Comparison of ENCODE assay signal across 8 cellular contexts in genomic region chr17:47970725-47971511, GRCh38. TPM values are rescaled to one million over a fixed set of nuclear protein-coding genes. Genes with fewer than 3 reads are reported as not detected.
DNase-seq lines count a peak whose midpoint lies in the region; ATAC-seq and TF ChIP-seq lines count a peak whose summit lies in the region.

A gene with protein sequence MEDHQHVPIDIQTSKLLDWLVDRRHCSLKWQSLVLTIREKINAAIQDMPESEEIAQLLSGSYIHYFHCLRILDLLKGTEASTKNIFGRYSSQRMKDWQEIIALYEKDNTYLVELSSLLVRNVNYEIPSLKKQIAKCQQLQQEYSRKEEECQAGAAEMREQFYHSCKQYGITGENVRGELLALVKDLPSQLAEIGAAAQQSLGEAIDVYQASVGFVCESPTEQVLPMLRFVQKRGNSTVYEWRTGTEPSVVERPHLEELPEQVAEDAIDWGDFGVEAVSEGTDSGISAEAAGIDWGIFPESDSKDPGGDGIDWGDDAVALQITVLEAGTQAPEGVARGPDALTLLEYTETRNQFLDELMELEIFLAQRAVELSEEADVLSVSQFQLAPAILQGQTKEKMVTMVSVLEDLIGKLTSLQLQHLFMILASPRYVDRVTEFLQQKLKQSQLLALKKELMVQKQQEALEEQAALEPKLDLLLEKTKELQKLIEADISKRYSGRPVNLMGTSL (plus strand): TSS chr17:47971113. CDS start chr17:47971147, 34 bp downstream.

- H3K9me3 ChIP-seq in thoracic aorta, result no peaks in the 10 kb centered on the region

- H3K36me3 ChIP-seq in thoracic aorta, result peaks cover 22% of the 10 kb centered on the region

- peak within 1 kb of the TSS; percentile 62 to 79 for H3K27ac ChIP-seq in thoracic aorta

- peak within 1 kb of the TSS; percentile 78 for H3K4me3 ChIP-seq in GM08714 (ENCODE audit: low read length)
- peak within 1 kb of the TSS; percentile 93 for H3K4me3 ChIP-seq in thoracic aorta

- H3K9me3 Mint-ChIP-seq in activated naive CD4-positive, alpha-beta T cell treated with anti-CD3 and anti-CD28 coated beads, Interleukin-2, amount 50 U/mL, for 72 hours, result no peaks in the 10 kb centered on the region

- peaks cover 7 to 18% of the 10 kb centered on the region in 2 donors for H3K36me3 Mint-ChIP-seq in activated naive CD4-positive, alpha-beta T cell treated with anti-CD3 and anti-CD28 coated beads, Interleukin-2, amount 50 U/mL, for 72 hours

- no peaks in the 10 kb centered on the region for H3K27me3 ChIP-seq in thoracic aorta (replicated peaks; ENCODE audit: insufficient read depth)

- H3K27ac Mint-ChIP-seq in activated naive CD4-positive, alpha-beta T cell treated with anti-CD3 and anti-CD28 coated beads, Interleukin-2, amount 50 U/mL, for 72 hours, result peak within 1 kb of the TSS; percentile 94 to 98

- peaks cover 6 to 13% of the 10 kb centered on the region in 2 donors for H3K4me1 ChIP-seq in thoracic aorta (ENCODE audit: control insufficient read depth in 1 of 2, low read depth in 2 of 2)

- DNase-seq in NCI-H1048 (lab: John Stamatoyannopoulos, UW) (peak; percentile 99), glomerular endothelial cell (ENCODE audit: extremely low read depth, low read depth, low spot score) (peak; percentile 91), omental fat pad (ENCODE audit: low spot score) (peak; percentile 98), thoracic aorta (ENCODE audit: low spot score) (peak; percentile 100)
- DNase-seq in activated naive CD4-positive, alpha-beta T cell treated with anti-CD3 and anti-CD28 coated beads, Interleukin-2, amount 50 U/mL, for 72 hours (ENCODE audit: low spot score in 2 of 2), result peak; percentile 100

- ATAC-seq in HG02571 (IDR thresholded peaks at IDR 0.05; ENCODE audit: unreplicated experiment) (peak; percentile 95), SK-N-SH treated with all-trans-retinoic acid at 6 μM for 48 hours (peak; percentile 99), omental fat pad (ENCODE audit: low FRiP score) (peak; percentile 95), thoracic aorta (ENCODE audit: insufficient number of reproducible peaks, low FRiP score, low read depth) (peak; percentile 97)
- ATAC-seq in activated naive CD4-positive, alpha-beta T cell treated with anti-CD3 and anti-CD28 coated beads, Interleukin-2, amount 50 U/mL, for 72 hours, result peak; percentile 96 to 99

- TF ChIP-seq CTCF in omental fat pad (IDR thresholded peaks at IDR 0.05) (peak in 2 of 3 donors; percentile 44 to 59), thoracic aorta (IDR thresholded peaks at IDR 0.05) (peak; percentile 87)

TF ChIP-seq in SK-N-SH treated with all-trans-retinoic acid at 6 μM for 48 hours, 23 proteins besides CTCF, POLR2A, EP300 and RAD21:
- TF ChIP-seq CSRNP3 (CRISPR knock-in tag; IDR thresholded peaks at IDR 0.05), result peak; percentile 67; the same call in 1 of the 2 replicates
- TF ChIP-seq BACH2 (CRISPR knock-in tag; IDR thresholded peaks at IDR 0.05; ENCODE audit: borderline replicate concordance), result peak; percentile 68; the same call in 1 of the 2 replicates
- TF ChIP-seq CREB5 (CRISPR knock-in tag; IDR thresholded peaks at IDR 0.05; ENCODE audit: low read depth), result no peak
- 0 out of 2 replicates have a peak, but pooled peaks have one; percentile 70 for TF ChIP-seq GLIS3 (CRISPR knock-in tag; IDR thresholded peaks at IDR 0.05)
- no peak for TF ChIP-seq ZFP30 (CRISPR knock-in tag; IDR thresholded peaks at IDR 0.05)
- TF ChIP-seq, protein P1, sequence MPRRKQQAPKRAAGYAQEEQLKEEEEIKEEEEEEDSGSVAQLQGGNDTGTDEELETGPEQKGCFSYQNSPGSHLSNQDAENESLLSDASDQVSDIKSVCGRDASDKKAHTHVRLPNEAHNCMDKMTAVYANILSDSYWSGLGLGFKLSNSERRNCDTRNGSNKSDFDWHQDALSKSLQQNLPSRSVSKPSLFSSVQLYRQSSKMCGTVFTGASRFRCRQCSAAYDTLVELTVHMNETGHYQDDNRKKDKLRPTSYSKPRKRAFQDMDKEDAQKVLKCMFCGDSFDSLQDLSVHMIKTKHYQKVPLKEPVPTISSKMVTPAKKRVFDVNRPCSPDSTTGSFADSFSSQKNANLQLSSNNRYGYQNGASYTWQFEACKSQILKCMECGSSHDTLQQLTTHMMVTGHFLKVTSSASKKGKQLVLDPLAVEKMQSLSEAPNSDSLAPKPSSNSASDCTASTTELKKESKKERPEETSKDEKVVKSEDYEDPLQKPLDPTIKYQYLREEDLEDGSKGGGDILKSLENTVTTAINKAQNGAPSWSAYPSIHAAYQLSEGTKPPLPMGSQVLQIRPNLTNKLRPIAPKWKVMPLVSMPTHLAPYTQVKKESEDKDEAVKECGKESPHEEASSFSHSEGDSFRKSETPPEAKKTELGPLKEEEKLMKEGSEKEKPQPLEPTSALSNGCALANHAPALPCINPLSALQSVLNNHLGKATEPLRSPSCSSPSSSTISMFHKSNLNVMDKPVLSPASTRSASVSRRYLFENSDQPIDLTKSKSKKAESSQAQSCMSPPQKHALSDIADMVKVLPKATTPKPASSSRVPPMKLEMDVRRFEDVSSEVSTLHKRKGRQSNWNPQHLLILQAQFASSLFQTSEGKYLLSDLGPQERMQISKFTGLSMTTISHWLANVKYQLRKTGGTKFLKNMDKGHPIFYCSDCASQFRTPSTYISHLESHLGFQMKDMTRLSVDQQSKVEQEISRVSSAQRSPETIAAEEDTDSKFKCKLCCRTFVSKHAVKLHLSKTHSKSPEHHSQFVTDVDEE (CRISPR knock-in tag; IDR thresholded peaks at IDR 0.05), result peak; percentile 78
- TF ChIP-seq ISL1 (CRISPR knock-in tag; IDR thresholded peaks at IDR 0.05), result no peak
- TF ChIP-seq SNAI2 (CRISPR knock-in tag; IDR thresholded peaks at IDR 0.05), result peak; percentile 41; the same call in 1 of the 2 replicates
- TF ChIP-seq ZC3H10 (CRISPR knock-in tag; IDR thresholded peaks at IDR 0.05), result no peak
- TF ChIP-seq ZFP3 (CRISPR knock-in tag; IDR thresholded peaks at IDR 0.05), result peak; percentile 85
- no peak for TF ChIP-seq PPARA (CRISPR knock-in tag; IDR thresholded peaks at IDR 0.05; ENCODE audit: borderline replicate concordance)
- no peak for TF ChIP-seq RARB (CRISPR knock-in tag; IDR thresholded peaks at IDR 0.05)
- TF ChIP-seq, protein P2, sequence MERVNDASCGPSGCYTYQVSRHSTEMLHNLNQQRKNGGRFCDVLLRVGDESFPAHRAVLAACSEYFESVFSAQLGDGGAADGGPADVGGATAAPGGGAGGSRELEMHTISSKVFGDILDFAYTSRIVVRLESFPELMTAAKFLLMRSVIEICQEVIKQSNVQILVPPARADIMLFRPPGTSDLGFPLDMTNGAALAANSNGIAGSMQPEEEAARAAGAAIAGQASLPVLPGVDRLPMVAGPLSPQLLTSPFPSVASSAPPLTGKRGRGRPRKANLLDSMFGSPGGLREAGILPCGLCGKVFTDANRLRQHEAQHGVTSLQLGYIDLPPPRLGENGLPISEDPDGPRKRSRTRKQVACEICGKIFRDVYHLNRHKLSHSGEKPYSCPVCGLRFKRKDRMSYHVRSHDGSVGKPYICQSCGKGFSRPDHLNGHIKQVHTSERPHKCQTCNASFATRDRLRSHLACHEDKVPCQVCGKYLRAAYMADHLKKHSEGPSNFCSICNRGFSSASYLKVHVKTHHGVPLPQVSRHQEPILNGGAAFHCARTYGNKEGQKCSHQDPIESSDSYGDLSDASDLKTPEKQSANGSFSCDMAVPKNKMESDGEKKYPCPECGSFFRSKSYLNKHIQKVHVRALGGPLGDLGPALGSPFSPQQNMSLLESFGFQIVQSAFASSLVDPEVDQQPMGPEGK (CRISPR knock-in tag; IDR thresholded peaks at IDR 0.05; ENCODE audit: borderline replicate concordance), result 0 out of 2 replicates have a peak, but pooled peaks have one; percentile 50
- TF ChIP-seq ZNF8 (CRISPR knock-in tag; IDR thresholded peaks at IDR 0.05), result peak; percentile 43; the same call in 1 of the 2 replicates
- TF ChIP-seq TCF4 (CRISPR knock-in tag; IDR thresholded peaks at IDR 0.05; ENCODE audit: borderline replicate concordance), result peak; percentile 19; the same call in 1 of the 2 replicates
- peak; percentile 90; the same call in 1 of the 2 replicates for TF ChIP-seq CSDC2 (CRISPR knock-in tag; IDR thresholded peaks at IDR 0.05)
- no peak for TF ChIP-seq ARNTL (CRISPR knock-in tag; IDR thresholded peaks at IDR 0.05; ENCODE audit: borderline replicate concordance, low read depth)
- 0 out of 2 replicates have a peak, but pooled peaks have one; percentile 10 for TF ChIP-seq ZNF565 (CRISPR knock-in tag; conservative IDR thresholded peaks at IDR 0.05; ENCODE audit: low read depth)
TF ChIP-seq in SK-N-SH treated with all-trans-retinoic acid at 6 μM for 48 hours: peak in this region for 11.

RNA-seq across cellular contexts. Expression of the gene that starts here (rescaled TPM):
- total RNA-seq in activated naive CD4-positive, alpha-beta T cell treated with anti-CD3 and anti-CD28 coated beads, Interleukin-2, amount 50 U/mL, for 72 hours, result 100 to 1,000 TPM; 185 to 221 TPM
- 98.2 and 99.8 TPM in 2 replicates for total RNA-seq in glomerular endothelial cell
- total RNA-seq in omental fat pad, result 100 to 1,000 TPM in 2 of 4 donors, 10 to 100 TPM in 2; 72.4 to 156 (median 100) TPM
- 100 to 1,000 TPM; 125 to 192 TPM for total RNA-seq in thoracic aorta

Comparison
In these comparisons a context has a peak if more than half of its experiments do, and no peak if none do; other contexts are left out.
1. Peak in every context shown above with its lines: DNase-seq, ATAC-seq, H3K4me3 ChIP-seq and H3K27ac ChIP-seq.